ENCODE assay signal across 9 cellular contexts in the genomic region with DNA sequence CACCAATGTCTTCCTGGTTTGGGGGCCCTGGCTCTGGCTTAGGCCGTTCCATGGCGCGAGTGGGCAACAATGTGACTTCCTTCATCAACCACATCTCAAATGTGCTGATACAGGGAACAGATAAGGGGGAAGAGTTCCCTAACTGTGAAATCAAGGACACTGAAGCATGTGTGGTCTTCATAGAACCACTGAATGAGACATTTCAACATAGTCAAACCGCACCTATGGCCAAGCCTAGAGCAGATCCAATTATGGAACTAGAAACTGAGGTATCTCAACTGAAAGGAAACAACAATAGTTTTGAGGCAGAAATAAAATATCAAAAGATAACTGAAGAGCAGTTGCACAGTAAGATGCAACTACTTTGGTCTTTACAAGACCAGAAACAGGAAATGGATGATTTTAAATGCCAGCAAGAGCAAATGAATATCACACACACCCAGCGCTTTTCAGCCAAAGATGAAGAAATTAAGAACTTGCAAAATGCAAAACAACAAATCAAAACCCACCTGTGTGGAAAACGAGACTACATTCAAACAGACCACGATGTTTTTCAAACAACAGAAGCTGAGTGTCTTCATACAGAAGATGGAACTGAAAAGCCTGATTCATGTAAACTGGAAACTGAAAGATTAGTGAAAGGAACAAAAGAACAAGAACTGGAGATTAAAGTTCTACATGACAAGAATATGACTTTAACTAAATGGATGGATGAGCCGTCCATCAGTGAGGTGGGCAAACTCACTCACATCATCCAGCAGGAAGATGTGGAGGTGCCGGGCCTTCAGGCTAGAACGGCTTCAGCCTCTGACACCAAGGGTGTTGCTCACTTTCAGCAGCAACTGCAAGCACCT. TPM values are rescaled to one million over a fixed set of nuclear protein-coding genes. Genes with fewer than 3 reads are reported as not detected.
A peak's percentile ranks its signal among the peaks of the same experiment; 100 is the strongest.
DNase-seq lines count a peak whose midpoint lies in the region; ATAC-seq and TF ChIP-seq lines count a peak whose summit lies in the region.
"Had no signal": no experiment of that assay in that cellular context is flagged by ENCODE, and none has a peak within 500 bp of the region (broad histone marks: within the 10 kb centered on the region; RNA-seq: fewer than 3 reads in every experiment).

No MANE protein-coding gene starts in this region.

- peak overlapping the region; percentile 55 for H3K4me3 Mint-ChIP-seq in CD8-positive, alpha-beta T cell
- H3K4me3 Mint-ChIP-seq in activated T-helper 2 cell treated with anti-CD3 and anti-CD28 coated beads, Interferon-gamma antibody, Interleukin-2, Interleukin-4, amounts not matched to agents 10 μg/mL and 5 μg/mL and 100 μg/mL, durations not matched to agents 14 hours and 24 hours and 36 hours (ENCODE audit: low read depth): peak overlapping the region; percentile 28

- H3K4me1 Mint-ChIP-seq in CD8-positive, alpha-beta T cell (ENCODE audit: low read depth): peaks cover 32% of the 10 kb centered on the region
- peaks cover 28% of the 10 kb centered on the region for H3K4me1 Mint-ChIP-seq in activated T-helper 2 cell treated with anti-CD3 and anti-CD28 coated beads, Interferon-gamma antibody, Interleukin-2, Interleukin-4, amounts not matched to agents 10 μg/mL and 5 μg/mL and 100 μg/mL, durations not matched to agents 14 hours and 24 hours and 36 hours (ENCODE audit: low read depth)

- CTCF ChIA-PET in CD8-positive, alpha-beta T cell (lab: Charles Lee): interaction anchor here (0.9 to 1.8 kb wide), 3 partner anchors 15 to 32 kb away, joined by 3 to 7 read pairs (median 4); no protein-coding TSS in a partner anchor

- peak overlapping the region; percentile 95 for H3K27ac Mint-ChIP-seq in CD8-positive, alpha-beta T cell
- H3K27ac Mint-ChIP-seq in activated T-helper 2 cell treated with anti-CD3 and anti-CD28 coated beads, Interferon-gamma antibody, Interleukin-2, Interleukin-4, amounts not matched to agents 10 μg/mL and 5 μg/mL and 100 μg/mL, durations not matched to agents 14 hours and 24 hours and 36 hours: peak overlapping the region; percentile 85

- no peaks in the 10 kb centered on the region for H3K9me3 Mint-ChIP-seq in CD8-positive, alpha-beta T cell
- H3K9me3 Mint-ChIP-seq in activated T-helper 2 cell treated with anti-CD3 and anti-CD28 coated beads, Interferon-gamma antibody, Interleukin-2, Interleukin-4, amounts not matched to agents 10 μg/mL and 5 μg/mL and 100 μg/mL, durations not matched to agents 14 hours and 24 hours and 36 hours: no peaks in the 10 kb centered on the region

- no peaks in the 10 kb centered on the region for H3K9me3 ChIP-seq in CD8-positive, alpha-beta T cell (ENCODE audit: low read length)

- H3K4me1 ChIP-seq in CD8-positive, alpha-beta T cell (ENCODE audit: insufficient read depth, low read length): peaks cover 15% of the 10 kb centered on the region

- H3K27me3 Mint-ChIP-seq in CD8-positive, alpha-beta T cell (ENCODE audit: low read depth): no peaks in the 10 kb centered on the region
- peaks cover 2% of the 10 kb centered on the region for H3K27me3 Mint-ChIP-seq in activated T-helper 2 cell treated with anti-CD3 and anti-CD28 coated beads, Interferon-gamma antibody, Interleukin-2, Interleukin-4, amounts not matched to agents 10 μg/mL and 5 μg/mL and 100 μg/mL, durations not matched to agents 14 hours and 24 hours and 36 hours (ENCODE audit: low read depth)

- peak; percentile 31 for ATAC-seq in CD8-positive, alpha-beta T cell
- ATAC-seq in GM19351 (IDR thresholded peaks at IDR 0.05; ENCODE audit: unreplicated experiment): peak; percentile 74
- ATAC-seq in HG03565 (IDR thresholded peaks at IDR 0.05; ENCODE audit: unreplicated experiment): peak; percentile 53
- ATAC-seq: PC-3 had no signal

- TF ChIP-seq CTCF in CD8-positive, alpha-beta T cell (IDR thresholded peaks at IDR 0.05): no peak

- no peak overlapping the region for H3K4me3 ChIP-seq in CD8-positive, alpha-beta T cell (ENCODE audit: low read depth, low read length)

- peak overlapping the region; percentile 20 for H3K27ac ChIP-seq in CD8-positive, alpha-beta T cell (ENCODE audit: low read depth, low read length)

- no peaks in the 10 kb centered on the region for H3K36me3 Mint-ChIP-seq in CD8-positive, alpha-beta T cell
- peaks cover 9% of the 10 kb centered on the region for H3K36me3 Mint-ChIP-seq in activated T-helper 2 cell treated with anti-CD3 and anti-CD28 coated beads, Interferon-gamma antibody, Interleukin-2, Interleukin-4, amounts not matched to agents 10 μg/mL and 5 μg/mL and 100 μg/mL, durations not matched to agents 14 hours and 24 hours and 36 hours (ENCODE audit: low read depth)

- POLR2A ChIA-PET in CD8-positive, alpha-beta T cell (lab: Charles Lee): interaction anchor here (0.6 to 1.3 kb wide), 4 partner anchors 11 to 62 kb away, joined by 3 to 9 read pairs (median 4); no protein-coding TSS in a partner anchor

- intact Hi-C loops in CD8-positive, alpha-beta T cell (cut with DNase I, micrococcal nuclease): no loop called here
- intact Hi-C loops in activated T-helper 2 cell treated with anti-CD3 and anti-CD28 coated beads, Interferon-gamma antibody, Interleukin-2, Interleukin-4, amounts not matched to agents 10 μg/mL and 5 μg/mL and 100 μg/mL, durations not matched to agents 14 hours and 24 hours and 36 hours (cut with micrococcal nuclease): loop anchor here (1.0 to 2.0 kb wide), 2 partner anchors 14 to 27 kb away; no protein-coding TSS in a partner anchor

- no peaks in the 10 kb centered on the region for H3K27me3 ChIP-seq in CD8-positive, alpha-beta T cell (ENCODE audit: insufficient read depth, low read length)

- DNase-seq in CD8-positive, alpha-beta T cell: no peak
- peak; percentile 21 for DNase-seq in activated T-helper 2 cell treated with anti-CD3 and anti-CD28 coated beads, Interferon-gamma antibody, Interleukin-2, Interleukin-4, amounts not matched to agents 10 μg/mL and 5 μg/mL and 100 μg/mL, durations not matched to agents 14 hours and 24 hours and 36 hours (ENCODE audit: low spot score)
- no peak for DNase-seq in T1000 (lab: John Stamatoyannopoulos, UW)
- no peak for DNase-seq in stimulated activated naive CD4-positive, alpha-beta T cell treated with Interleukin-2 at 50 U/mL for 16 hours (lab: John Stamatoyannopoulos, UW)
- no peak for DNase-seq in NCI-H69 (lab: John Stamatoyannopoulos, UW)
- no peak for DNase-seq in COLO668 (lab: John Stamatoyannopoulos, UW; ENCODE audit: unreplicated experiment)
- DNase-seq: PC-3 had no signal

- H3K36me3 ChIP-seq in CD8-positive, alpha-beta T cell (ENCODE audit: insufficient read depth, low read length): no peaks in the 10 kb centered on the region

RNA-seq across cellular contexts. Expression of a gene that starts 18.1 kb away (rescaled TPM):
- total RNA-seq in CD8-positive, alpha-beta T cell: 10 to 100 TPM; 20.9 to 28.6 TPM
- 34.1 and 38.6 TPM in 2 replicates for total RNA-seq in activated T-helper 2 cell treated with anti-CD3 and anti-CD28 coated beads, Interferon-gamma antibody, Interleukin-2, Interleukin-4, amounts not matched to agents 10 μg/mL and 5 μg/mL and 100 μg/mL, durations not matched to agents 14 hours and 24 hours and 36 hours
